Comparison of ENCODE assay signal across 8 cellular contexts in genomic region chr3:39101022-39101689, GRCh38. TPM values are rescaled to one million over a fixed set of nuclear protein-coding genes. Genes with fewer than 3 reads are reported as not detected.
A peak's percentile ranks its signal among the peaks of the same experiment; 100 is the strongest.
DNase-seq lines count a peak whose midpoint lies in the region; ATAC-seq, FAIRE-seq and TF ChIP-seq lines count a peak whose summit lies in the region.

No MANE protein-coding gene starts in this region.

- H3K9ac ChIP-seq in SK-N-SH (no peak overlapping the region), GM12878 (ENCODE audit: control insufficient read depth, insufficient read depth, low read length) (no peak overlapping the region)

- no peaks in the 10 kb centered on the region for H3K9me3 Mint-ChIP-seq in activated T-helper 2 cell treated with anti-CD3 and anti-CD28 coated beads, Interferon-gamma antibody, Interleukin-2, Interleukin-4, amounts not matched to agents 10 μg/mL and 5 μg/mL and 100 μg/mL, durations not matched to agents 14 hours and 24 hours and 36 hours

- peaks cover 6% of the 10 kb centered on the region for H3F3A ChIP-seq in SK-N-SH (replicated peaks; ENCODE audit: insufficient read depth)

- H3K27me3 ChIP-seq in A673 (replicated peaks; ENCODE audit: insufficient read depth, low read depth, low read length, poor library complexity) = no peaks in the 10 kb centered on the region
- H3K27me3 ChIP-seq in SK-N-SH (ENCODE audit: insufficient read depth) = no peaks in the 10 kb centered on the region
- no peaks in the 10 kb centered on the region for H3K27me3 ChIP-seq in GM12878 (replicated peaks in 1 of 2; ENCODE audit: control insufficient read depth in 2 of 2, insufficient read depth in 2 of 2, low read length in 1 of 2)

- H4K20me1 ChIP-seq in SK-N-SH (ENCODE audit: insufficient read depth) = peaks cover 46% of the 10 kb centered on the region
- no peaks in the 10 kb centered on the region; the same call in 1 of the 2 replicates for H4K20me1 ChIP-seq in GM12878 (ENCODE audit: control insufficient read depth, insufficient read depth)

- peak; percentile 51 for TF ChIP-seq CTCF in A673 (conservative IDR thresholded peaks at IDR 0.05; ENCODE audit: low read depth, low read length)
- peak; percentile 78 for TF ChIP-seq CTCF in GM12874 (IDR thresholded peaks at IDR 0.05; ENCODE audit: insufficient read depth, low read depth, low read length)
- TF ChIP-seq CTCF in SK-N-SH (IDR thresholded peaks at IDR 0.05) = peak; percentile 72
- peak; percentile 72 to 84 (median 83) for TF ChIP-seq CTCF in GM12878 (IDR thresholded peaks at IDR 0.05 in 2 of 3, conservative IDR thresholded peaks at IDR 0.05 in 1 of 3; ENCODE audit: control insufficient read depth in 2 of 3, extremely low read depth in 1 of 3, insufficient read depth in 1 of 3, low read depth in 3 of 3, low read length in 3 of 3)

- H3K79me2 ChIP-seq in SK-N-SH (ENCODE audit: insufficient read depth) = peaks cover 45% of the 10 kb centered on the region
- peaks cover 2% of the 10 kb centered on the region for H3K79me2 ChIP-seq in GM12878 (ENCODE audit: control insufficient read depth, insufficient read depth, low read length)

- H3K9me3 ChIP-seq in A673 (ENCODE audit: low read depth, low read length, poor library complexity, severe bottlenecking) = no peaks in the 10 kb centered on the region
- no peaks in the 10 kb centered on the region for H3K9me3 ChIP-seq in SK-N-SH
- H3K9me3 ChIP-seq in GM12878 (replicated peaks; ENCODE audit: control insufficient read depth, insufficient read depth, low read length) = no peaks in the 10 kb centered on the region

- POLR2A ChIA-PET in A673 (lab: Charles Lee; ENCODE audit: low non-redundant PET) = no interaction called here
- POLR2A ChIA-PET in SK-N-SH (lab: Yijun Ruan, JAX) = no interaction called here
- POLR2A ChIA-PET in GM12878 (lab: Charles Lee) = no interaction called here

- SMC1A ChIA-PET in GM12878 (lab: Charles Lee; ENCODE audit: uncharacterized antibody, unreplicated experiment) = interaction anchor here (0.9 to 1.7 kb wide), 3 partner anchors 47 to 188 kb away, joined by 3 to 15 read pairs (median 3); no protein-coding TSS in a partner anchor

- BruUV-seq in A673 (replicated peaks; lab: Mats Ljungman, UMichigan) (no TSS peak), GM12878 (replicated peaks; lab: Mats Ljungman, UMichigan) (no TSS peak)

- ATAC-seq in HG03103 (IDR thresholded peaks at IDR 0.05; ENCODE audit: low read depth, unreplicated experiment) (peak; percentile 59), GM12878 (peak; percentile 89), left lobe of liver (peak; percentile 85)

- H2AFZ ChIP-seq in SK-N-SH (ENCODE audit: low read depth) = no peak overlapping the region
- H2AFZ ChIP-seq in GM12878 (ENCODE audit: control insufficient read depth, low read depth, low read length) = no peak overlapping the region

- 87% methylated on average over 4 of the region's 5 CpGs for WGBS in SK-N-SH (ENCODE audit: low lambda C conversion rate)
- 78% methylated on average over 5 of the region's 5 CpGs for WGBS in GM12878 (ENCODE audit: insufficient coverage, insufficient replicate concordance, low lambda C conversion rate, missing lambda C conversion rate)

- no peak for DNase-seq in A673 (ENCODE audit: low spot score)
- DNase-seq in SK-N-SH = peak; percentile 78
- DNase-seq in GM12878 (ENCODE audit: low read depth, low spot score) = no peak
- DNase-seq in left lobe of liver (ENCODE audit: low spot score) = no peak
- DNase-seq in stromal cell of bone marrow (ENCODE audit: low read depth) = peak; percentile 11
- no peak for DNase-seq in activated T-helper 2 cell treated with anti-CD3 and anti-CD28 coated beads, Interferon-gamma antibody, Interleukin-2, Interleukin-4, amounts not matched to agents 10 μg/mL and 5 μg/mL and 100 μg/mL, durations not matched to agents 14 hours and 24 hours and 36 hours (ENCODE audit: low spot score)

- peaks cover 3% of the 10 kb centered on the region for H3K27me3 Mint-ChIP-seq in activated T-helper 2 cell treated with anti-CD3 and anti-CD28 coated beads, Interferon-gamma antibody, Interleukin-2, Interleukin-4, amounts not matched to agents 10 μg/mL and 5 μg/mL and 100 μg/mL, durations not matched to agents 14 hours and 24 hours and 36 hours (ENCODE audit: low read depth)

- TF ChIP-seq RAD21 in SK-N-SH (IDR thresholded peaks at IDR 0.05; ENCODE audit: low read length) = peak; percentile 56
- TF ChIP-seq RAD21 in GM12878 (IDR thresholded peaks at IDR 0.05; ENCODE audit: insufficient read depth, low read depth, low read length) = peak; percentile 85

- peaks cover 14% of the 10 kb centered on the region for H3K4me1 Mint-ChIP-seq in activated T-helper 2 cell treated with anti-CD3 and anti-CD28 coated beads, Interferon-gamma antibody, Interleukin-2, Interleukin-4, amounts not matched to agents 10 μg/mL and 5 μg/mL and 100 μg/mL, durations not matched to agents 14 hours and 24 hours and 36 hours (ENCODE audit: low read depth)

- peaks cover 5% of the 10 kb centered on the region for H3K36me3 ChIP-seq in A673 (ENCODE audit: insufficient read depth, low read length, poor library complexity, severe bottlenecking)
- H3K36me3 ChIP-seq in SK-N-SH (replicated peaks in 1 of 2; ENCODE audit: control insufficient read depth in 1 of 2, insufficient read depth in 2 of 2, low read length in 1 of 2) = peaks cover 17 to 52% of the 10 kb centered on the region in 2 experiments
- H3K36me3 ChIP-seq in GM12878 (ENCODE audit: control insufficient read depth in 2 of 2, insufficient read depth in 2 of 2, low read length in 1 of 2) = peaks cover 7 to 32% of the 10 kb centered on the region in 2 experiments; a peak in 3 of 4 replicates

- H3K36me3 Mint-ChIP-seq in activated T-helper 2 cell treated with anti-CD3 and anti-CD28 coated beads, Interferon-gamma antibody, Interleukin-2, Interleukin-4, amounts not matched to agents 10 μg/mL and 5 μg/mL and 100 μg/mL, durations not matched to agents 14 hours and 24 hours and 36 hours (ENCODE audit: low read depth) = peaks cover 11% of the 10 kb centered on the region

- in situ Hi-C loops in GM12878 (cut with MboI) = loop anchor here (5.0 kb wide), 1 partner anchor 181 kb away; the partner anchor contains the start of gene CX3CR1

- RAD21 ChIA-PET in GM12878 (lab: Charles Lee; ENCODE audit: unreplicated experiment) = interaction anchor here (0.6 to 3.4 kb wide), 6 partner anchors 46 to 308 kb away, joined by 3 to 25 read pairs (median 3); no protein-coding TSS in a partner anchor

- no peak overlapping the region for H3K4me3 Mint-ChIP-seq in activated T-helper 2 cell treated with anti-CD3 and anti-CD28 coated beads, Interferon-gamma antibody, Interleukin-2, Interleukin-4, amounts not matched to agents 10 μg/mL and 5 μg/mL and 100 μg/mL, durations not matched to agents 14 hours and 24 hours and 36 hours (ENCODE audit: low read depth)

- no peak overlapping the region for H3K4me2 ChIP-seq in SK-N-SH
- no peak overlapping the region for H3K4me2 ChIP-seq in GM12878 (ENCODE audit: control insufficient read depth, insufficient read depth)

- H3K27ac Mint-ChIP-seq in activated T-helper 2 cell treated with anti-CD3 and anti-CD28 coated beads, Interferon-gamma antibody, Interleukin-2, Interleukin-4, amounts not matched to agents 10 μg/mL and 5 μg/mL and 100 μg/mL, durations not matched to agents 14 hours and 24 hours and 36 hours = no peak overlapping the region

- H3K27ac ChIP-seq in A673 (ENCODE audit: low read depth, low read length, poor library complexity, severe bottlenecking) (no peak overlapping the region), SK-N-SH (ENCODE audit: low read depth in 2 of 2, low read length in 1 of 2) (no peak overlapping the region), GM12878 (ENCODE audit: control insufficient read depth, insufficient read depth) (no peak overlapping the region)

- H3K4me1 ChIP-seq in A673 (ENCODE audit: insufficient read depth, low read length, poor library complexity, severe bottlenecking) (no peaks in the 10 kb centered on the region), SK-N-SH (ENCODE audit: control insufficient read depth in 1 of 2, insufficient read depth in 2 of 2, low read depth in 1 of 2, low read length in 1 of 2) (peaks cover 4 to 18% of the 10 kb centered on the region in 2 experiments; a peak in 2 of 4 replicates), GM12878 (ENCODE audit: control insufficient read depth, insufficient read depth, low read length) (peaks cover 5% of the 10 kb centered on the region)

- H3K4me3 ChIP-seq in A673 (ENCODE audit: low read depth, low read length, poor library complexity, severe bottlenecking) (no peak overlapping the region), SK-N-SH (ENCODE audit: low read depth in 2 of 2, low read length in 1 of 2) (no peak overlapping the region; a peak in 1 of 4 replicates), GM12878 (no peak overlapping the region)

- FAIRE-seq in GM12878 (lab: Jason Lieb, UNC) = no peak

- intact Hi-C loops in A673 (cut with micrococcal nuclease; ENCODE audit: unreplicated experiment) = loop anchor here (5.0 to 10.0 kb wide), 2 partner anchors 84 to 186 kb away; no protein-coding TSS in a partner anchor
- intact Hi-C loops in GM12878 (cut with micrococcal nuclease; ENCODE audit: unreplicated experiment) = loop anchor here (1.0 to 2.0 kb wide), 3 partner anchors 80 to 278 kb away; no protein-coding TSS in a partner anchor
- intact Hi-C loops in activated T-helper 2 cell treated with anti-CD3 and anti-CD28 coated beads, Interferon-gamma antibody, Interleukin-2, Interleukin-4, amounts not matched to agents 10 μg/mL and 5 μg/mL and 100 μg/mL, durations not matched to agents 14 hours and 24 hours and 36 hours (cut with micrococcal nuclease) = no loop called here

- H3K9me2 ChIP-seq in SK-N-SH = no peaks in the 10 kb centered on the region

- TF ChIP-seq POLR2A in GM12878 (IDR thresholded peaks at IDR 0.05; ENCODE audit: low read depth, low read length) = no peak

- CTCF ChIA-PET in A673 (lab: Charles Lee) = no interaction called here
- CTCF ChIA-PET in SK-N-SH (lab: Yijun Ruan, JAX) = interaction anchor here (0.6 to 2.0 kb wide), 3 partner anchors 19 to 191 kb away, joined by 3 to 6 read pairs (median 3); no protein-coding TSS in a partner anchor
- CTCF ChIA-PET in GM12878 (lab: Yijun Ruan, JAX) = interaction anchor here (0.5 to 3.4 kb wide), 9 partner anchors 25 to 194 kb away, joined by 3 to 33 read pairs (median 3); no protein-coding TSS in a partner anchor

- no peak for TF ChIP-seq EP300 in SK-N-SH (IDR thresholded peaks at IDR 0.05; ENCODE audit: borderline replicate concordance in 1 of 2, low read depth in 1 of 2, low read length in 1 of 2)
- TF ChIP-seq EP300 in GM12878 (IDR thresholded peaks at IDR 0.05; ENCODE audit: borderline replicate concordance in 1 of 2, control insufficient read depth in 1 of 2, low read depth in 2 of 2, low read length in 2 of 2) = no peak

RNA-seq across cellular contexts. Expression of gene GORASP1, which starts 6.3 kb away (rescaled TPM):
- 24.3 and 29.2 TPM in 2 replicates for total RNA-seq in A673 (2021)
- 44.3 and 56.2 TPM in 2 replicates for polyA plus RNA-seq in SK-N-SH (2012; rRNA removed)
- polyA plus RNA-seq in SK-N-SH (2012; cell fraction: cytosol; rRNA removed) = 18.6 and 24.9 TPM in 2 replicates
- polyA plus RNA-seq in SK-N-SH (2012; cell fraction: nucleus; rRNA removed) = 197 and 204 TPM in 2 replicates
- 58.3 and 75.7 TPM in 2 replicates for total RNA-seq in GM12878 (2013; cell fraction: nucleolus; rRNA removed)
- 27.6 and 28.0 TPM in 2 replicates for total RNA-seq in GM12878 (2014; rRNA removed)
- 16.7 and 16.8 TPM in 2 replicates for total RNA-seq in GM12878 (2014; rRNA removed; fragmentation: Illumina TruSeq; extraction: Trizol)
- 29.3 and 32.9 TPM in 2 replicates for total RNA-seq in GM12878 (2021)
- 21.6 TPM for polyA plus RNA-seq in GM12878 (2011; ENCODE audit: low read depth)
- polyA plus RNA-seq in GM12878 (2011; rRNA removed) = 20.6 and 28.8 TPM in 2 replicates
- 25.5 and 35.6 TPM in 2 replicates for polyA plus RNA-seq in GM12878 (2011; cell fraction: cytosol; rRNA removed)
- polyA plus RNA-seq in GM12878 (2011; cell fraction: nucleus; rRNA removed) = 131 and 134 TPM in 2 replicates
- polyA plus RNA-seq in GM12878 (2012) = 19.5 and 23.4 TPM in 2 replicates
- 23.2 and 25.1 TPM in 2 replicates for polyA plus RNA-seq in GM12878 (2014; fragmentation: Illumina TruSeq; extraction: Trizol)
- 1 to 10 TPM; 3.6 to 5.0 TPM for polyA plus RNA-seq in GM12878 (2014; fragmentation: Nextera tagmentation; extraction: Ambion mirVana)
- 32.7 and 35.1 TPM in 2 replicates for polyA plus RNA-seq in GM12878 (2014; rRNA removed)
- 10 to 100 TPM; 18.0 to 23.2 TPM for polyA plus RNA-seq in GM12878 (2016; fragmentation: Nextera tagmentation; extraction: Ambion mirVana)
- 17.7 and 29.2 TPM in 2 replicates for polyA minus RNA-seq in GM12878 (2011; rRNA and poly(A)+ RNA removed)
- polyA minus RNA-seq in GM12878 (2011; cell fraction: cytosol; rRNA and poly(A)+ RNA removed) = 8.6 and 9.8 TPM in 2 replicates
- 36.4 and 47.1 TPM in 2 replicates for polyA minus RNA-seq in GM12878 (2011; cell fraction: nucleus; rRNA and poly(A)+ RNA removed)
- 39.4 TPM for total RNA-seq in left lobe of liver
- 31.8 and 32.6 TPM in 2 replicates for total RNA-seq in activated T-helper 2 cell treated with anti-CD3 and anti-CD28 coated beads, Interferon-gamma antibody, Interleukin-2, Interleukin-4, amounts not matched to agents 10 μg/mL and 5 μg/mL and 100 μg/mL, durations not matched to agents 14 hours and 24 hours and 36 hours

RNA-seq across cellular contexts. Expression of gene TTC21A, which starts 6.3 kb away (rescaled TPM):
- 1.4 and 2.1 TPM in 2 replicates for total RNA-seq in A673 (2021)
- polyA plus RNA-seq in SK-N-SH (2012; rRNA removed) = 3.9 and 4.2 TPM in 2 replicates
- 1.0 and 1.5 TPM in 2 replicates for polyA plus RNA-seq in SK-N-SH (2012; cell fraction: cytosol; rRNA removed)
- polyA plus RNA-seq in SK-N-SH (2012; cell fraction: nucleus; rRNA removed) = 20.1 and 22.2 TPM in 2 replicates
- 10.3 and 13.6 TPM in 2 replicates for total RNA-seq in GM12878 (2013; cell fraction: nucleolus; rRNA removed)
- 0.93 and 2.2 TPM in 2 replicates for total RNA-seq in GM12878 (2014; rRNA removed)
- total RNA-seq in GM12878 (2014; rRNA removed; fragmentation: Illumina TruSeq; extraction: Trizol) = 0.67 and 1.1 TPM in 2 replicates
- 2.6 and 2.7 TPM in 2 replicates for total RNA-seq in GM12878 (2021)
- polyA plus RNA-seq in GM12878 (2011; ENCODE audit: low read depth) = 2.2 TPM
- 1.1 and 1.2 TPM in 2 replicates for polyA plus RNA-seq in GM12878 (2011; rRNA removed)
- polyA plus RNA-seq in GM12878 (2011; cell fraction: cytosol; rRNA removed) = 0.69 and 1.0 TPM in 2 replicates
- polyA plus RNA-seq in GM12878 (2011; cell fraction: nucleus; rRNA removed) = 7.0 and 7.7 TPM in 2 replicates
- polyA plus RNA-seq in GM12878 (2012) = 2.8 and 3.8 TPM in 2 replicates
- 1.6 and 2.1 TPM in 2 replicates for polyA plus RNA-seq in GM12878 (2014; fragmentation: Illumina TruSeq; extraction: Trizol)
- polyA plus RNA-seq in GM12878 (2014; fragmentation: Nextera tagmentation; extraction: Ambion mirVana) = under 1 TPM; 0.62 to 0.68 TPM
- 3.2 and 3.8 TPM in 2 replicates for polyA plus RNA-seq in GM12878 (2014; rRNA removed)
- polyA plus RNA-seq in GM12878 (2016; fragmentation: Nextera tagmentation; extraction: Ambion mirVana) = 1 to 10 TPM; 1.0 to 1.2 TPM
- 1.1 and 2.0 TPM in 2 replicates for polyA minus RNA-seq in GM12878 (2011; rRNA and poly(A)+ RNA removed)
- polyA minus RNA-seq in GM12878 (2011; cell fraction: cytosol; rRNA and poly(A)+ RNA removed) = not detected in 2 replicates
- 2.0 and 2.4 TPM in 2 replicates for polyA minus RNA-seq in GM12878 (2011; cell fraction: nucleus; rRNA and poly(A)+ RNA removed)
- total RNA-seq in left lobe of liver = 2.3 TPM
- total RNA-seq in activated T-helper 2 cell treated with anti-CD3 and anti-CD28 coated beads, Interferon-gamma antibody, Interleukin-2, Interleukin-4, amounts not matched to agents 10 μg/mL and 5 μg/mL and 100 μg/mL, durations not matched to agents 14 hours and 24 hours and 36 hours = 0.55 TPM in 2 replicates

RNA-seq across cellular contexts. Expression of gene WDR48, which starts 49.3 kb away (rescaled TPM):
- 19.2 and 19.3 TPM in 2 replicates for total RNA-seq in A673 (2021)
- polyA plus RNA-seq in SK-N-SH (2012; rRNA removed) = 12.1 and 18.0 TPM in 2 replicates
- 16.8 and 17.8 TPM in 2 replicates for polyA plus RNA-seq in SK-N-SH (2012; cell fraction: cytosol; rRNA removed)
- 11.0 and 25.9 TPM in 2 replicates for polyA plus RNA-seq in SK-N-SH (2012; cell fraction: nucleus; rRNA removed)
- 75.6 and 81.8 TPM in 2 replicates for total RNA-seq in GM12878 (2013; cell fraction: nucleolus; rRNA removed)
- 20.2 and 22.7 TPM in 2 replicates for total RNA-seq in GM12878 (2014; rRNA removed)
- total RNA-seq in GM12878 (2014; rRNA removed; fragmentation: Illumina TruSeq; extraction: Trizol) = 30.0 and 30.3 TPM in 2 replicates
- 27.8 and 28.7 TPM in 2 replicates for total RNA-seq in GM12878 (2021)
- polyA plus RNA-seq in GM12878 (2011; ENCODE audit: low read depth) = 24.3 TPM
- polyA plus RNA-seq in GM12878 (2011; rRNA removed) = 43.8 and 63.5 TPM in 2 replicates
- 15.0 and 18.5 TPM in 2 replicates for polyA plus RNA-seq in GM12878 (2011; cell fraction: cytosol; rRNA removed)
- polyA plus RNA-seq in GM12878 (2011; cell fraction: nucleus; rRNA removed) = 28.6 and 34.7 TPM in 2 replicates
- 17.5 and 21.2 TPM in 2 replicates for polyA plus RNA-seq in GM12878 (2012)
- polyA plus RNA-seq in GM12878 (2014; fragmentation: Illumina TruSeq; extraction: Trizol) = 36.7 and 40.3 TPM in 2 replicates
- 10 to 100 TPM; 16.8 to 17.1 TPM for polyA plus RNA-seq in GM12878 (2014; fragmentation: Nextera tagmentation; extraction: Ambion mirVana)
- polyA plus RNA-seq in GM12878 (2014; rRNA removed) = 17.0 and 18.7 TPM in 2 replicates
- polyA plus RNA-seq in GM12878 (2016; fragmentation: Nextera tagmentation; extraction: Ambion mirVana) = 10 to 100 TPM; 38.4 to 40.6 TPM
- polyA minus RNA-seq in GM12878 (2011; rRNA and poly(A)+ RNA removed) = 23.2 and 51.3 TPM in 2 replicates
- 11.0 and 19.8 TPM in 2 replicates for polyA minus RNA-seq in GM12878 (2011; cell fraction: cytosol; rRNA and poly(A)+ RNA removed)
- 18.9 and 19.0 TPM in 2 replicates for polyA minus RNA-seq in GM12878 (2011; cell fraction: nucleus; rRNA and poly(A)+ RNA removed)
- 12.1 TPM for total RNA-seq in left lobe of liver
- total RNA-seq in activated T-helper 2 cell treated with anti-CD3 and anti-CD28 coated beads, Interferon-gamma antibody, Interleukin-2, Interleukin-4, amounts not matched to agents 10 μg/mL and 5 μg/mL and 100 μg/mL, durations not matched to agents 14 hours and 24 hours and 36 hours = 35.1 and 38.6 TPM in 2 replicates

RNA-seq across cellular contexts. Expression of gene SCN11A, which starts 49.4 kb away (rescaled TPM):
- total RNA-seq in A673 (2021) (not detected in 2 replicates), GM12878 (2014; rRNA removed) (0.05 and 0.06 TPM in 2 replicates), GM12878 (2014; rRNA removed; fragmentation: Illumina TruSeq; extraction: Trizol) (under 0.01 and 0.05 TPM in 2 replicates), GM12878 (2021) (not detected in 2 replicates), left lobe of liver (0.15 TPM)
- polyA plus RNA-seq in SK-N-SH (2012; rRNA removed) (0.02 TPM in 2 replicates), GM12878 (2011; rRNA removed) (0.13 and 0.14 TPM in 2 replicates), GM12878 (2014; fragmentation: Illumina TruSeq; extraction: Trizol) (0.04 and 0.11 TPM in 2 replicates), GM12878 (2014; fragmentation: Nextera tagmentation; extraction: Ambion mirVana) (not detected), GM12878 (2014; rRNA removed) (0.03 TPM in 2 replicates), GM12878 (2016; fragmentation: Nextera tagmentation; extraction: Ambion mirVana) (under 1 TPM in 1 of 2 experiments, not detected in 1; 0.03 TPM)
- polyA plus RNA-seq in SK-N-SH (2012; cell fraction: cytosol; rRNA removed) = 0.01 TPM in 2 replicates
- polyA plus RNA-seq in SK-N-SH (2012; cell fraction: nucleus; rRNA removed) = 0.08 and 0.10 TPM in 2 replicates
- total RNA-seq in GM12878 (2013; cell fraction: nucleolus; rRNA removed) = 1.0 and 1.3 TPM in 2 replicates
- 0.04 TPM for polyA plus RNA-seq in GM12878 (2011; ENCODE audit: low read depth)
- polyA plus RNA-seq in GM12878 (2011; cell fraction: cytosol; rRNA removed) = 0.02 and 0.03 TPM in 2 replicates
- polyA plus RNA-seq in GM12878 (2011; cell fraction: nucleus; rRNA removed) = 0.19 and 0.31 TPM in 2 replicates
- polyA plus RNA-seq in GM12878 (2012) = 0.04 and 0.07 TPM in 2 replicates
- 0.07 TPM in 1 of 2 replicates, not detected in the other for polyA minus RNA-seq in GM12878 (2011; rRNA and poly(A)+ RNA removed)
- polyA minus RNA-seq in GM12878 (2011; cell fraction: cytosol; rRNA and poly(A)+ RNA removed) = not detected in 2 replicates
- 0.12 and 0.19 TPM in 2 replicates for polyA minus RNA-seq in GM12878 (2011; cell fraction: nucleus; rRNA and poly(A)+ RNA removed)
- total RNA-seq in activated T-helper 2 cell treated with anti-CD3 and anti-CD28 coated beads, Interferon-gamma antibody, Interleukin-2, Interleukin-4, amounts not matched to agents 10 μg/mL and 5 μg/mL and 100 μg/mL, durations not matched to agents 14 hours and 24 hours and 36 hours = 0.02 TPM in 2 replicates

RNA-seq across cellular contexts. Expression of gene CSRNP1, which starts 52.2 kb away (rescaled TPM):
- total RNA-seq in A673 (2021) (7.1 and 9.7 TPM in 2 replicates), GM12878 (2014; rRNA removed) (14.2 TPM in 2 replicates), GM12878 (2014; rRNA removed; fragmentation: Illumina TruSeq; extraction: Trizol) (6.4 and 6.7 TPM in 2 replicates), GM12878 (2021) (12.0 and 12.1 TPM in 2 replicates), left lobe of liver (9.0 TPM)
- polyA plus RNA-seq in SK-N-SH (2012; rRNA removed) (24.5 and 26.3 TPM in 2 replicates), GM12878 (2011; rRNA removed) (5.9 and 11.1 TPM in 2 replicates), GM12878 (2014; fragmentation: Illumina TruSeq; extraction: Trizol) (3.0 and 7.3 TPM in 2 replicates), GM12878 (2014; fragmentation: Nextera tagmentation; extraction: Ambion mirVana) (under 1 TPM; 0.32 to 0.77 TPM), GM12878 (2014; rRNA removed) (9.3 TPM in 2 replicates), GM12878 (2016; fragmentation: Nextera tagmentation; extraction: Ambion mirVana) (1 to 10 TPM; 4.9 to 7.0 TPM)
- polyA plus RNA-seq in SK-N-SH (2012; cell fraction: cytosol; rRNA removed) = 12.5 and 13.2 TPM in 2 replicates
- polyA plus RNA-seq in SK-N-SH (2012; cell fraction: nucleus; rRNA removed) = 43.9 and 63.0 TPM in 2 replicates
- 19.2 and 23.9 TPM in 2 replicates for total RNA-seq in GM12878 (2013; cell fraction: nucleolus; rRNA removed)
- polyA plus RNA-seq in GM12878 (2011; ENCODE audit: low read depth) = 7.8 TPM
- polyA plus RNA-seq in GM12878 (2011; cell fraction: cytosol; rRNA removed) = 15.2 and 18.9 TPM in 2 replicates
- polyA plus RNA-seq in GM12878 (2011; cell fraction: nucleus; rRNA removed) = 18.3 and 26.2 TPM in 2 replicates
- 17.7 and 20.8 TPM in 2 replicates for polyA plus RNA-seq in GM12878 (2012)
- 17.1 and 27.4 TPM in 2 replicates for polyA minus RNA-seq in GM12878 (2011; rRNA and poly(A)+ RNA removed)
- polyA minus RNA-seq in GM12878 (2011; cell fraction: cytosol; rRNA and poly(A)+ RNA removed) = 6.5 and 11.8 TPM in 2 replicates
- 16.4 and 17.9 TPM in 2 replicates for polyA minus RNA-seq in GM12878 (2011; cell fraction: nucleus; rRNA and poly(A)+ RNA removed)
- total RNA-seq in activated T-helper 2 cell treated with anti-CD3 and anti-CD28 coated beads, Interferon-gamma antibody, Interleukin-2, Interleukin-4, amounts not matched to agents 10 μg/mL and 5 μg/mL and 100 μg/mL, durations not matched to agents 14 hours and 24 hours and 36 hours = 54.0 and 55.4 TPM in 2 replicates

Comparison
In these comparisons a context has a peak if more than half of its experiments do, and no peak if none do; other contexts are left out.
1. DNase-seq: peak in SK-N-SH (single experiment) and stromal cell of bone marrow (single experiment); none in A673 (single experiment), GM12878 (single experiment), left lobe of liver (single experiment) and activated T-helper 2 cell treated with anti-CD3 and anti-CD28 coated beads, Interferon-gamma antibody, Interleukin-2, Interleukin-4, amounts not matched to agents 10 μg/mL and 5 μg/mL and 100 μg/mL, durations not matched to agents 14 hours and 24 hours and 36 hours (single experiment).
2. Peak in every context shown above with its lines, with median percentiles within 50 percentile points of each other: CTCF ChIP-seq and ATAC-seq.